25 cellular contexts compared by ENCODE assay signal in the genomic region with DNA sequence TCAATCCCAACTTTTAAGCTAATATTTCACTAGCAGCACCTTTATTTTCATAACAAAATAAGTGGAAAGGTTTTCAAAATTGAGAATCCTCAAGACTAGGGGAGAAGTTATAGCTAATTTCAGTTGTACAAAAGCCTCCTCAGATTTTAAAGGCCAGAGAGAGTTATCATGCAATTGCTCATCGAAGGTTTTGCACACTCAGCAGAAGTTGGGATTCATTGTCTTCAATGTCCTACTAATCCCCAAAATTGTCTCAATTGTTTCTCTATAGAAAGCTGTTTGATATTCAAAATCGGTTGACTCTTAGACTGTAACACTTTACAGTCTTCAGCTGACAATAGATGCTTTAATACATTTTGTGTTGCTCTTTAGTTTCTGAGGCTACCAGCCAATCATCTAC.
"Had no signal": no experiment of that assay in that cellular context is flagged by ENCODE, and none has a peak within 500 bp of the region (broad histone marks: within the 10 kb centered on the region; RNA-seq: fewer than 3 reads in every experiment).

No MANE protein-coding gene starts in this region.

- H3K4me3 ChIP-seq: colonic mucosa, esophagus squamous epithelium, gastrocnemius medialis, heart right ventricle, left lung, lower lobe of right lung had no signal

- H3K9me3 ChIP-seq: colonic mucosa had no signal

- FAIRE-seq: endometrium, islet of Langerhans, keratinocyte had no signal

- DNase-seq: colonic mucosa; cortex of kidney; effector CD8-positive, alpha-beta T cell; effector memory CD8-positive, alpha-beta T cell; endodermal cell; erythroblast; esophagus squamous epithelium; foreskin fibroblast; foreskin melanocyte; gastrocnemius medialis; glutamatergic neuron; head of caudate nucleus; heart right ventricle; hippocampal formation; left cardiac atrium; left lung; left ventricle myocardium superior; lower lobe of right lung; mesenchymal stem cell; midbrain had no signal

- H3K27me3 ChIP-seq: colonic mucosa, esophagus squamous epithelium, gastrocnemius medialis, heart right ventricle, left lung had no signal

- ATAC-seq: effector memory CD8-positive, alpha-beta T cell; esophagus mucosa; gastrocnemius medialis; heart right ventricle; left cardiac atrium; left lung; left ventricle myocardium superior; lower lobe of right lung had no signal

- H3K27ac ChIP-seq: colonic mucosa, epithelial cell of prostate, esophagus squamous epithelium, gastrocnemius medialis, heart right ventricle, left lung, lower lobe of right lung had no signal

- H3K4me1 ChIP-seq: colonic mucosa, esophagus squamous epithelium, gastrocnemius medialis, heart right ventricle, left lung, lower lobe of right lung had no signal

- H3K36me3 ChIP-seq: colonic mucosa, gastrocnemius medialis, lower lobe of right lung had no signal
